Comparison of ENCODE assay signal across 1 cellular context in genomic region chr1:43011020-43011419, GRCh38.
TF ChIP-seq lines count a peak whose summit lies in the region.

No MANE protein-coding gene starts in this region.

TF ChIP-seq in K562, 482 proteins besides CTCF, POLR2A, EP300 and RAD21 (continued from another document and continues in another):
- TF ChIP-seq CHCHD3 (CRISPR knock-in tag; IDR thresholded peaks at IDR 0.05) (no peak), CBFA2T2 (conservative IDR thresholded peaks at IDR 0.05) (peak; percentile 56), ZNF280B (CRISPR knock-in tag; IDR thresholded peaks at IDR 0.05) (no peak), ZNF133 (CRISPR knock-in tag; IDR thresholded peaks at IDR 0.05) (no peak), SMC3 (conservative IDR thresholded peaks at IDR 0.05; ENCODE audit: insufficient read depth, low read depth, low read length) (no peak), ATF7 (IDR thresholded peaks at IDR 0.05) (no peak; the same call in 1 of the 2 replicates), ZNF785 (CRISPR knock-in tag; IDR thresholded peaks at IDR 0.05) (no peak), NFRKB (IDR thresholded peaks at IDR 0.05; ENCODE audit: low read depth) (no peak), CHAMP1 (IDR thresholded peaks at IDR 0.05) (no peak), MYC (IDR thresholded peaks at IDR 0.05; ENCODE audit: low read depth, low read length) (no peak), MYC (CRISPR knock-in tag; IDR thresholded peaks at IDR 0.05; ENCODE audit: borderline replicate concordance, low read depth) (no peak), HDAC8 (tag; IDR thresholded peaks at IDR 0.05) (no peak), NFE2L1 (tag; IDR thresholded peaks at IDR 0.05; ENCODE audit: borderline replicate concordance, low read depth) (no peak), ZMIZ1 (IDR thresholded peaks at IDR 0.05; ENCODE audit: low read depth in 2 of 2, low read length in 2 of 2) (no peak), HDAC6 (IDR thresholded peaks at IDR 0.05; ENCODE audit: low read depth, low read length) (no peak), SLC30A9 (CRISPR knock-in tag; IDR thresholded peaks at IDR 0.05) (no peak), RBFOX2 (IDR thresholded peaks at IDR 0.05; ENCODE audit: low read depth, low read length) (no peak), ZNF589 (CRISPR knock-in tag; IDR thresholded peaks at IDR 0.05; ENCODE audit: low read depth) (no peak), PRPF4 (IDR thresholded peaks at IDR 0.05; ENCODE audit: insufficient read depth, low read depth, low read length, poor library complexity, severe bottlenecking) (no peak), ZNF592 (IDR thresholded peaks at IDR 0.05) (no peak), CHD2 (IDR thresholded peaks at IDR 0.05; ENCODE audit: low read depth, low read length) (no peak), TAF9B (IDR thresholded peaks at IDR 0.05; ENCODE audit: partially characterized antibody) (no peak), HNRNPH1 (optimal IDR thresholded peaks at IDR 0.05; ENCODE audit: low read depth, low read length) (no peak), PRDM10 (IDR thresholded peaks at IDR 0.05; ENCODE audit: partially characterized antibody) (peak; percentile 51), RBM34 (IDR thresholded peaks at IDR 0.05; ENCODE audit: borderline replicate concordance, insufficient read depth, low read length) (no peak), SMAD4 (CRISPR knock-in tag; conservative IDR thresholded peaks at IDR 0.05) (no peak; the same call in 1 of the 2 replicates), POLR2H (tag; IDR thresholded peaks at IDR 0.05; ENCODE audit: low read depth) (no peak), CBFB (CRISPR knock-in tag; IDR thresholded peaks at IDR 0.05) (no peak), RBM25 (IDR thresholded peaks at IDR 0.05; ENCODE audit: low read depth, low read length, severe bottlenecking) (no peak), ZNF717 (CRISPR knock-in tag; IDR thresholded peaks at IDR 0.05) (no peak), PHB2 (IDR thresholded peaks at IDR 0.05; ENCODE audit: low read depth) (no peak), ILF3 (IDR thresholded peaks at IDR 0.05; ENCODE audit: borderline replicate concordance) (no peak), GTF2F1 (IDR thresholded peaks at IDR 0.05; ENCODE audit: low read depth, low read length) (no peak), ZNF282 (CRISPR knock-in tag; IDR thresholded peaks at IDR 0.05) (no peak), ZBTB7A (IDR thresholded peaks at IDR 0.05; ENCODE audit: borderline replicate concordance, control insufficient read depth, low read depth, low read length) (no peak), IRF2 (CRISPR knock-in tag; IDR thresholded peaks at IDR 0.05) (no peak), ZFP36 (IDR thresholded peaks at IDR 0.05; ENCODE audit: low read depth, low read length, partially characterized antibody) (no peak), HDGF (IDR thresholded peaks at IDR 0.05) (no peak)
- TF ChIP-seq, protein P1, sequence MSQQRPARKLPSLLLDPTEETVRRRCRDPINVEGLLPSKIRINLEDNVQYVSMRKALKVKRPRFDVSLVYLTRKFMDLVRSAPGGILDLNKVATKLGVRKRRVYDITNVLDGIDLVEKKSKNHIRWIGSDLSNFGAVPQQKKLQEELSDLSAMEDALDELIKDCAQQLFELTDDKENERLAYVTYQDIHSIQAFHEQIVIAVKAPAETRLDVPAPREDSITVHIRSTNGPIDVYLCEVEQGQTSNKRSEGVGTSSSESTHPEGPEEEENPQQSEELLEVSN (IDR thresholded peaks at IDR 0.05; ENCODE audit: borderline replicate concordance in 1 of 2, extremely low read depth in 1 of 2, insufficient read depth in 1 of 2, insufficient read length in 1 of 2, low read depth in 1 of 2, low read length in 1 of 2, poor library complexity in 1 of 2, severe bottlenecking in 1 of 2) = no peak
- TF ChIP-seq, protein P2, sequence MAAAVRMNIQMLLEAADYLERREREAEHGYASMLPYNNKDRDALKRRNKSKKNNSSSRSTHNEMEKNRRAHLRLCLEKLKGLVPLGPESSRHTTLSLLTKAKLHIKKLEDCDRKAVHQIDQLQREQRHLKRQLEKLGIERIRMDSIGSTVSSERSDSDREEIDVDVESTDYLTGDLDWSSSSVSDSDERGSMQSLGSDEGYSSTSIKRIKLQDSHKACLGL (CRISPR knock-in tag; IDR thresholded peaks at IDR 0.05; ENCODE audit: borderline replicate concordance, poor library complexity, severe bottlenecking) = no peak
- TF ChIP-seq, protein P3, sequence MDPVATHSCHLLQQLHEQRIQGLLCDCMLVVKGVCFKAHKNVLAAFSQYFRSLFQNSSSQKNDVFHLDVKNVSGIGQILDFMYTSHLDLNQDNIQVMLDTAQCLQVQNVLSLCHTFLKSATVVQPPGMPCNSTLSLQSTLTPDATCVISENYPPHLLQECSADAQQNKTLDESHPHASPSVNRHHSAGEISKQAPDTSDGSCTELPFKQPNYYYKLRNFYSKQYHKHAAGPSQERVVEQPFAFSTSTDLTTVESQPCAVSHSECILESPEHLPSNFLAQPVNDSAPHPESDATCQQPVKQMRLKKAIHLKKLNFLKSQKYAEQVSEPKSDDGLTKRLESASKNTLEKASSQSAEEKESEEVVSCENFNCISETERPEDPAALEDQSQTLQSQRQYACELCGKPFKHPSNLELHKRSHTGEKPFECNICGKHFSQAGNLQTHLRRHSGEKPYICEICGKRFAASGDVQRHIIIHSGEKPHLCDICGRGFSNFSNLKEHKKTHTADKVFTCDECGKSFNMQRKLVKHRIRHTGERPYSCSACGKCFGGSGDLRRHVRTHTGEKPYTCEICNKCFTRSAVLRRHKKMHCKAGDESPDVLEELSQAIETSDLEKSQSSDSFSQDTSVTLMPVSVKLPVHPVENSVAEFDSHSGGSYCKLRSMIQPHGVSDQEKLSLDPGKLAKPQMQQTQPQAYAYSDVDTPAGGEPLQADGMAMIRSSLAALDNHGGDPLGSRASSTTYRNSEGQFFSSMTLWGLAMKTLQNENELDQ (CRISPR knock-in tag; IDR thresholded peaks at IDR 0.05; ENCODE audit: borderline replicate concordance) = no peak
